4 cellular contexts compared by ENCODE assay signal in the genomic region with DNA sequence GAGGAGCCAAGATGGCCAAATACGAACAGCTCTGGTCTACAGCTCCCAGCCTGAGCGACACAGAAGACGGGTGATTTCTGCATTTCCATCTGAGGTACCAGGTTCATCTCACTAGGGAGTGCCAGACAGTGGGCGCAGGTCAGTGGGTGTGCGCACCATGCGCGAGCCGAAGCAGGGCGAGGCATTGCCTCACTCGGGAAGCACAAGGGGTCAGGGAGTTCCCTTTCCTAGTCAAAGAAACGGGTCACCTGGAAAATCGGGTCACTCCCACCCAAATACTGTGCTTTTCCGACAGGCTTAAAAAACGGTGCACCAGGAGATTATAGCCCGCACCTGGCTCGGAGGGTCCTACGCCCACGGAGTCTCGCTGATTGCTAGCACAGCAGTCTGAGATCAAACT. TPM values are rescaled to one million over a fixed set of nuclear protein-coding genes. Genes with fewer than 3 reads are reported as not detected.
"Had no signal": no experiment of that assay in that cellular context is flagged by ENCODE, and none has a peak within 500 bp of the region (broad histone marks: within the 10 kb centered on the region; RNA-seq: fewer than 3 reads in every experiment).

No MANE protein-coding gene starts in this region.

RNA-seq across cellular contexts. Expression of a gene that starts 19.7 kb away (rescaled TPM):
- total RNA-seq: OCI-LY7, PC-3, Peyer's patch, SJSA1 had no signal
